ENCODE assay signal across 8 cellular contexts in genomic region chr3:25783661-25784512, GRCh38. TPM values are rescaled to one million over a fixed set of nuclear protein-coding genes. Genes with fewer than 3 reads are reported as not detected.
DNase-seq lines count a peak whose midpoint lies in the region; ATAC-seq and TF ChIP-seq lines count a peak whose summit lies in the region.

No MANE protein-coding gene starts in this region.

- no peaks in the 10 kb centered on the region for H3K27me3 ChIP-seq in heart right ventricle

- peaks cover 6 to 34% of the 10 kb centered on the region in 2 donors for H3K36me3 Mint-ChIP-seq in activated naive CD4-positive, alpha-beta T cell treated with anti-CD3 and anti-CD28 coated beads, Interleukin-2, amount 50 U/mL, for 72 hours
- no peaks in the 10 kb centered on the region for H3K36me3 Mint-ChIP-seq in progenitor cell of endocrine pancreas (ENCODE audit: insufficient read depth)

- peak overlapping the region in 1 of 2 donors; percentile 88 for H3K27ac Mint-ChIP-seq in activated naive CD4-positive, alpha-beta T cell treated with anti-CD3 and anti-CD28 coated beads, Interleukin-2, amount 50 U/mL, for 72 hours
- H3K27ac Mint-ChIP-seq in progenitor cell of endocrine pancreas = peak overlapping the region; percentile 76

- ATAC-seq in HG02852 (IDR thresholded peaks at IDR 0.05; ENCODE audit: unreplicated experiment) = peak; percentile 25
- peak; percentile 48 to 67 for ATAC-seq in activated naive CD4-positive, alpha-beta T cell treated with anti-CD3 and anti-CD28 coated beads, Interleukin-2, amount 50 U/mL, for 72 hours
- peak; percentile 46 to 81 (median 61) for ATAC-seq in heart right ventricle

- no peaks in the 10 kb centered on the region for H3K36me3 ChIP-seq in heart right ventricle

- WGBS in heart right ventricle, 2 donors = 19 to 21% methylated on average over 34 of the region's 34 CpGs

- intact Hi-C loops in heart right ventricle (cut with DNase I) = loop anchor here in 5 of 10 donors (2.0 to 10.0 kb wide), 5 partner anchors 117 to 321 kb away; partner anchors contain the start of gene TOP2B (in 3 of the 5)

- H3K4me3 ChIP-seq in GM12865 (ENCODE audit: low read depth, low read length) = peak overlapping the region; percentile 94
- peak overlapping the region; percentile 50 to 96 (median 92) for H3K4me3 ChIP-seq in heart right ventricle

- peak overlapping the region; percentile 49 to 97 (median 90) for H3K27ac ChIP-seq in heart right ventricle

- H3K4me1 ChIP-seq in heart right ventricle = peaks cover 3 to 45% (median 24%) of the 10 kb centered on the region in 9 donors

- no peaks in the 10 kb centered on the region for H3K27me3 Mint-ChIP-seq in progenitor cell of endocrine pancreas

- DNase-seq in AG08395 (ENCODE audit: low spot score) (peak; percentile 22), GM12865 (ENCODE audit: low read depth) (peak; percentile 46), NCI-H2029 (lab: John Stamatoyannopoulos, UW) (peak; percentile 44), heart right ventricle (peak in 1 of 2 donors; percentile 52), progenitor cell of endocrine pancreas (ENCODE audit: low spot score, unreplicated experiment) (no peak), NCI-H2107 (lab: John Stamatoyannopoulos, UW) (no peak)
- no peak for DNase-seq in activated naive CD4-positive, alpha-beta T cell treated with anti-CD3 and anti-CD28 coated beads, Interleukin-2, amount 50 U/mL, for 72 hours (ENCODE audit: low spot score in 2 of 2)

- H3K4me3 Mint-ChIP-seq in progenitor cell of endocrine pancreas (ENCODE audit: low read depth) = peak overlapping the region; percentile 76

- TF ChIP-seq CTCF in GM12865 (IDR thresholded peaks at IDR 0.05; ENCODE audit: insufficient read depth, low read depth, low read length, missing control alignments) (no peak), heart right ventricle (IDR thresholded peaks at IDR 0.05) (no peak), progenitor cell of endocrine pancreas (IDR thresholded peaks at IDR 0.05; ENCODE audit: unreplicated experiment) (no peak)

- H3K4me1 Mint-ChIP-seq in progenitor cell of endocrine pancreas (ENCODE audit: low read depth) = peaks cover 26% of the 10 kb centered on the region

- no peaks in the 10 kb centered on the region for H3K9me3 ChIP-seq in heart right ventricle

- no peaks in the 10 kb centered on the region for H3K9me3 Mint-ChIP-seq in activated naive CD4-positive, alpha-beta T cell treated with anti-CD3 and anti-CD28 coated beads, Interleukin-2, amount 50 U/mL, for 72 hours
- no peaks in the 10 kb centered on the region for H3K9me3 Mint-ChIP-seq in progenitor cell of endocrine pancreas (ENCODE audit: low read depth)

RNA-seq across cellular contexts. Expression of gene NGLY1, which starts 0.6 kb away (rescaled TPM):
- total RNA-seq in activated naive CD4-positive, alpha-beta T cell treated with anti-CD3 and anti-CD28 coated beads, Interleukin-2, amount 50 U/mL, for 72 hours = 100 to 1,000 TPM in 1 of 2 donors, 10 to 100 TPM in 1; 82.0 to 110 TPM
- total RNA-seq in heart right ventricle (10 to 100 TPM; 23.4 to 40.3 (median 27.8) TPM), progenitor cell of endocrine pancreas (43.9 and 44.5 TPM in 2 replicates)
- polyA plus RNA-seq in heart right ventricle = 10 to 100 TPM; 25.4 to 33.9 TPM

RNA-seq across cellular contexts. Expression of gene OXSM, which starts 6.0 kb away (rescaled TPM):
- 10 to 100 TPM; 10.0 to 19.3 TPM for total RNA-seq in activated naive CD4-positive, alpha-beta T cell treated with anti-CD3 and anti-CD28 coated beads, Interleukin-2, amount 50 U/mL, for 72 hours
- 10 to 100 TPM; 12.7 to 18.0 (median 16.1) TPM for total RNA-seq in heart right ventricle
- 10 to 100 TPM; 12.8 to 26.1 TPM for polyA plus RNA-seq in heart right ventricle
- 12.5 and 14.3 TPM in 2 replicates for total RNA-seq in progenitor cell of endocrine pancreas

Comparison
In these comparisons a context has a peak if more than half of its experiments do, and no peak if none do; other contexts are left out.
1. DNase-seq: peak in AG08395 (single experiment), GM12865 (single experiment) and NCI-H2029 (single experiment); none in activated naive CD4-positive, alpha-beta T cell treated with anti-CD3 and anti-CD28 coated beads, Interleukin-2, amount 50 U/mL, for 72 hours (0 of 2), progenitor cell of endocrine pancreas (single experiment) and NCI-H2107 (single experiment).
2. Peak in every context shown above with its lines, with median percentiles within 50 percentile points of each other: ATAC-seq.